In genomic region chr15:79924379-79924778, GRCh38 we compare ENCODE assay signal across 8 cellular contexts. TPM values are rescaled to one million over a fixed set of nuclear protein-coding genes. Genes with fewer than 3 reads are reported as not detected.
DNase-seq lines count a peak whose midpoint lies in the region; ATAC-seq and TF ChIP-seq lines count a peak whose summit lies in the region.

No MANE protein-coding gene starts in this region.

- H3K36me3 ChIP-seq in gastrocnemius medialis, result no peaks in the 10 kb centered on the region

- in situ Hi-C loops in gastrocnemius medialis (cut with MboI; ENCODE audit: low sequenced_read_pairs in 4 of 4), result loop anchor here in 2 of 4 donors (25.0 kb wide), 1 partner anchor 238 kb away; the partner anchor contains the start of gene FAH (in 2 of the 2)

- DNase-seq in T-cell, result no peak
- no peak for DNase-seq in foreskin fibroblast
- no peak for DNase-seq in gastrocnemius medialis
- DNase-seq in HK-2 (ENCODE audit: unreplicated experiment), result no peak
- DNase-seq in NOMO-1 treated with DMSO at 0.1 percent for 48 hours (lab: John Stamatoyannopoulos, UW; ENCODE audit: unreplicated experiment), result no peak
- no peak for DNase-seq in cerebellar cortex (ENCODE audit: low spot score)

- H3K4me1 ChIP-seq in gastrocnemius medialis, result peaks cover 5 to 10% of the 10 kb centered on the region in 2 donors

- peak overlapping the region; percentile 47 to 98 (median 92) for H3K4me3 Mint-ChIP-seq in T-cell

- peak overlapping the region; percentile 56 for H3K4me3 ChIP-seq in GM12875 (ENCODE audit: low read depth, low read length)
- peak overlapping the region; percentile 86 to 87 for H3K4me3 ChIP-seq in foreskin fibroblast (ENCODE audit: low read depth in 1 of 2, low read length in 2 of 2)
- peak overlapping the region; percentile 84 to 91 (median 86) for H3K4me3 ChIP-seq in gastrocnemius medialis

- peak overlapping the region; percentile 83 to 86 (median 86) for H3K27ac ChIP-seq in gastrocnemius medialis

- no peak for TF ChIP-seq POLR2A in gastrocnemius medialis (IDR thresholded peaks at IDR 0.05)

- peaks cover 0 to 14% (median 0%) of the 10 kb centered on the region in 3 donors for H3K9me3 ChIP-seq in gastrocnemius medialis

- POLR2A ChIA-PET in T-cell (lab: Charles Lee), result no interaction called here

- intact Hi-C loops in gastrocnemius medialis (cut with DNase I; ENCODE audit: low total_unique reads), result loop anchor here (10.0 kb wide), 1 partner anchor 130 kb away; the partner anchor contains the start of gene ZFAND6

- ATAC-seq in T-cell (replicated peaks in 1 of 4), result no peak
- ATAC-seq in gastrocnemius medialis, result no peak
- ATAC-seq in HG02884 (IDR thresholded peaks at IDR 0.05; ENCODE audit: unreplicated experiment), result no peak

- peaks cover 21% of the 10 kb centered on the region for H3K36me3 Mint-ChIP-seq in T-cell

- H3K27me3 Mint-ChIP-seq in T-cell, result no peaks in the 10 kb centered on the region

- peaks cover 4 to 6% (median 5%) of the 10 kb centered on the region in 3 donors for H3K9me3 Mint-ChIP-seq in T-cell

- peaks cover 16 to 25% (median 22%) of the 10 kb centered on the region in 3 donors for H3K4me1 Mint-ChIP-seq in T-cell

- peak overlapping the region; percentile 68 to 69 for H3K27ac Mint-ChIP-seq in T-cell

- TF ChIP-seq CTCF in GM12875 (IDR thresholded peaks at IDR 0.05; ENCODE audit: borderline replicate concordance, insufficient read depth, low read depth, low read length) (no peak), foreskin fibroblast (IDR thresholded peaks at IDR 0.05; ENCODE audit: low read depth, low read length) (no peak), gastrocnemius medialis (IDR thresholded peaks at IDR 0.05 in 4 of 5, conservative IDR thresholded peaks at IDR 0.05 in 1 of 5) (no peak)

- CTCF ChIA-PET in T-cell (lab: Charles Lee), result no interaction called here

- peaks cover 0 to 7% (median 7%) of the 10 kb centered on the region in 3 donors for H3K27me3 ChIP-seq in gastrocnemius medialis

RNA-seq across cellular contexts. Expression of gene MTHFS, which starts 27.6 kb away (rescaled TPM):
- total RNA-seq in T-cell (10 to 100 TPM; 13.2 to 31.6 (median 27.3) TPM), gastrocnemius medialis (10 to 100 TPM in 3 of 4 donors, 1 to 10 TPM in 1; 7.0 to 16.7 (median 14.6) TPM)

RNA-seq across cellular contexts. Expression of gene BCL2A1, which starts 46.6 kb away (rescaled TPM):
- total RNA-seq in T-cell (10 to 100 TPM; 10.6 to 26.2 (median 13.6) TPM), gastrocnemius medialis (1 to 10 TPM in 1 of 4 donors, not detected in 3; 3.8 TPM)
